2 cellular contexts compared by ENCODE assay signal in genomic region chr7:151341357-151342101, GRCh38.
TF ChIP-seq lines count a peak whose summit lies in the region.

TSS of gene NUB1 (plus strand) at chr7:151341812. CDS start at chr7:151345350, 3,538 bp downstream.

TF ChIP-seq in IMR-90, 13 proteins besides CTCF, POLR2A, EP300 and RAD21:
- peak; percentile 43; the same call in 1 of the 2 replicates for TF ChIP-seq MAZ (IDR thresholded peaks at IDR 0.05; ENCODE audit: borderline replicate concordance, low read depth, low read length)
- TF ChIP-seq CEBPB (IDR thresholded peaks at IDR 0.05; ENCODE audit: low read depth, low read length), result no peak
- TF ChIP-seq, protein P1, sequence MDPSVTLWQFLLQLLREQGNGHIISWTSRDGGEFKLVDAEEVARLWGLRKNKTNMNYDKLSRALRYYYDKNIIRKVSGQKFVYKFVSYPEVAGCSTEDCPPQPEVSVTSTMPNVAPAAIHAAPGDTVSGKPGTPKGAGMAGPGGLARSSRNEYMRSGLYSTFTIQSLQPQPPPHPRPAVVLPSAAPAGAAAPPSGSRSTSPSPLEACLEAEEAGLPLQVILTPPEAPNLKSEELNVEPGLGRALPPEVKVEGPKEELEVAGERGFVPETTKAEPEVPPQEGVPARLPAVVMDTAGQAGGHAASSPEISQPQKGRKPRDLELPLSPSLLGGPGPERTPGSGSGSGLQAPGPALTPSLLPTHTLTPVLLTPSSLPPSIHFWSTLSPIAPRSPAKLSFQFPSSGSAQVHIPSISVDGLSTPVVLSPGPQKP (IDR thresholded peaks at IDR 0.05; ENCODE audit: borderline replicate concordance, low read depth, low read length), result no peak
- 0 out of 2 replicates have a peak, but pooled peaks have one; percentile 2 for TF ChIP-seq BHLHE40 (IDR thresholded peaks at IDR 0.05; ENCODE audit: low read depth, low read length)
- TF ChIP-seq CHD1 (IDR thresholded peaks at IDR 0.05; ENCODE audit: low read depth, low read length), result no peak
- no peak for TF ChIP-seq NFE2L2 (IDR thresholded peaks at IDR 0.05; ENCODE audit: low read depth, low read length)
TF ChIP-seq in IMR-90: peak in this region for 2.

TF ChIP-seq in PFSK-1, 5 proteins besides CTCF, POLR2A, EP300 and RAD21:
- TF ChIP-seq SIN3A (IDR thresholded peaks at IDR 0.05; ENCODE audit: borderline replicate concordance, insufficient read depth, low read length), result no peak
- no peak for TF ChIP-seq TAF1 (IDR thresholded peaks at IDR 0.05; ENCODE audit: borderline replicate concordance, insufficient read depth, low read length)
- TF ChIP-seq FOXP2 (optimal IDR thresholded peaks at IDR 0.05; ENCODE audit: borderline replicate concordance, extremely low read depth, extremely low read length, insufficient read depth), result peak; percentile 90
- TF ChIP-seq POLR2AphosphoS5 (IDR thresholded peaks at IDR 0.05; ENCODE audit: low read depth, low read length), result 0 out of 2 replicates have a peak, but pooled peaks have one; percentile 53
- no peak for TF ChIP-seq REST (IDR thresholded peaks at IDR 0.05; ENCODE audit: insufficient read depth in 1 of 2, low read depth in 2 of 2, low read length in 2 of 2)
